ENCODE assay signal across 13 cellular contexts in the genomic region with DNA sequence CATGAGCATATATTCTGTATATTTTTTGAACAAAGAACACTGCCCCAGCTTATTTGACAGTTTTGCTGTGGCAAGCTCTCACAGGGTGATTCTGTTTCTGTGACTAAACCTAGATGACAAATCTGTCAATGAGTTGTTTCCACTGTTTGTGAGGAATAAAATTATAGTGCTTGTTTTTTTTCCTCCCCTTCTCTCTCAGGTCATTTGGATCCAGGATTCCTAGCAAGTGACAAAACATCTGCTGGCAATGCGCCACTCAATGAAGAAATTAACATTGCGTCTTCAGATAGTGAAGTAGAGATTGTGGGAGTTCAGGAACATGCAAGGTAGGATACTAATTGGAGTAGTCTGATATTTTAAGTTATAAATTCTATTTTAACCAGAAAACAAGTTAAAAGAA.
DNase-seq lines count a peak whose midpoint lies in the region; ATAC-seq and TF ChIP-seq lines count a peak whose summit lies in the region.
"Had no signal": no experiment of that assay in that cellular context is flagged by ENCODE, and none has a peak within 500 bp of the region (broad histone marks: within the 10 kb centered on the region; RNA-seq: fewer than 3 reads in every experiment).

No MANE protein-coding gene starts in this region.

- no peak overlapping the region for H2AFZ ChIP-seq in mammary epithelial cell (ENCODE audit: low read depth, low read length)
- H2AFZ ChIP-seq in mesenchymal stem cell (ENCODE audit: low read depth, low read length): no peak overlapping the region

- dilution Hi-C loops in mammary epithelial cell (cut with HindIII; ENCODE audit: low sequenced_read_pairs): no loop called here

- H2BK5ac ChIP-seq in mesenchymal stem cell (ENCODE audit: low read depth, low read length, poor library complexity, severe bottlenecking) (no peak overlapping the region), mesendoderm (ENCODE audit: low read length) (no peak overlapping the region)

- no peak overlapping the region for H4K91ac ChIP-seq in mesenchymal stem cell (ENCODE audit: low read length)

- H4K20me1 ChIP-seq in mammary epithelial cell (ENCODE audit: insufficient read depth, low read length): no peaks in the 10 kb centered on the region

- intact Hi-C loops in mammary epithelial cell (cut with micrococcal nuclease): no loop called here

- H4K5ac ChIP-seq in mesendoderm (ENCODE audit: low read length): no peak overlapping the region

- no TSS peak for BruUV-seq in mammary epithelial cell (replicated peaks; lab: Mats Ljungman, UMichigan)

- no peak overlapping the region for H3K4me3 ChIP-seq in mammary epithelial cell (replicated peaks in 1 of 3; ENCODE audit: insufficient read depth in 1 of 3, low read depth in 2 of 3, low read length in 3 of 3)
- H3K4me3 ChIP-seq in mesenchymal stem cell (ENCODE audit: insufficient read depth in 1 of 2, low read depth in 1 of 2, low read length in 2 of 2): no peak overlapping the region
- H3K4me3 ChIP-seq in mesendoderm (ENCODE audit: low read length): no peak overlapping the region
- H3K4me3 ChIP-seq: adrenal gland had no signal

- H3K4ac ChIP-seq in mesenchymal stem cell (ENCODE audit: low read depth in 1 of 2, low read length in 2 of 2): no peak overlapping the region
- H3K4ac ChIP-seq in mesendoderm (ENCODE audit: low read depth, low read length): no peak overlapping the region

- H3K9ac ChIP-seq in mammary epithelial cell (ENCODE audit: insufficient read depth, low read length) (no peak overlapping the region), mesenchymal stem cell (ENCODE audit: low read length) (no peak overlapping the region), mesendoderm (ENCODE audit: low read length) (no peak overlapping the region)

- H4K8ac ChIP-seq in mesenchymal stem cell (ENCODE audit: low read length) (no peak overlapping the region), mesendoderm (ENCODE audit: low read depth, low read length) (no peak overlapping the region)

- no peak overlapping the region for H3K14ac ChIP-seq in mesenchymal stem cell (ENCODE audit: low read length in 2 of 2)

- peak; percentile 21 for DNase-seq in AG20443 (ENCODE audit: low spot score)
- peak; percentile 23 for DNase-seq in HS-5 (ENCODE audit: low read depth)
- DNase-seq in mammary epithelial cell: peak; percentile 48
- DNase-seq in mesenchymal stem cell: peak; percentile 54
- DNase-seq in germinal center (ENCODE audit: low spot score): no peak
- DNase-seq in DMS 273 treated with DMSO at 0.1 percent for 48 hours (lab: John Stamatoyannopoulos, UW): no peak
- DNase-seq in mesendoderm: no peak
- DNase-seq: activated CD4-positive, alpha-beta T cell treated with anti-CD3 and anti-CD28 coated beads for 48 hours; kidney; NCI-H1417 treated with DMSO at 0.1 percent for 48 hours had no signal

- H3K27ac ChIP-seq in mammary epithelial cell (ENCODE audit: insufficient read depth, low read depth, low read length) (peak overlapping the region; percentile 55), mesenchymal stem cell (ENCODE audit: low read length, poor library complexity, severe bottlenecking) (peak overlapping the region; percentile 56), mesendoderm (ENCODE audit: low read depth, low read length) (no peak overlapping the region)

- no peak overlapping the region for H3K23ac ChIP-seq in mesenchymal stem cell (ENCODE audit: low read length in 2 of 2)
- no peak overlapping the region for H3K23ac ChIP-seq in mesendoderm (ENCODE audit: low read length)

- peak overlapping the region; percentile 14 for H3K4me2 ChIP-seq in mammary epithelial cell (ENCODE audit: insufficient read depth, low read depth, low read length)
- H3K4me2 ChIP-seq in mesenchymal stem cell (ENCODE audit: low read length, poor library complexity, severe bottlenecking): no peak overlapping the region
- H3K4me2 ChIP-seq in mesendoderm (ENCODE audit: low read length): no peak overlapping the region

- no peak overlapping the region for H3K56ac ChIP-seq in mesendoderm (ENCODE audit: low read length)

- H2BK12ac ChIP-seq in mesenchymal stem cell (ENCODE audit: low read length in 2 of 2): no peak overlapping the region

- H3K79me2 ChIP-seq in mammary epithelial cell (ENCODE audit: insufficient read depth, low read length): peaks cover 64% of the 10 kb centered on the region
- no peaks in the 10 kb centered on the region for H3K79me2 ChIP-seq in mesendoderm (ENCODE audit: control insufficient read depth, insufficient read depth, low read length)

- no peak overlapping the region for H3K18ac ChIP-seq in mesenchymal stem cell (ENCODE audit: low read depth in 1 of 2, low read length in 2 of 2)
- H3K18ac ChIP-seq in mesendoderm (ENCODE audit: low read length): no peak overlapping the region

- H2BK120ac ChIP-seq in mesenchymal stem cell (ENCODE audit: low read depth, low read length): no peak overlapping the region
- no peak overlapping the region for H2BK120ac ChIP-seq in mesendoderm (ENCODE audit: low read depth, low read length)

- CTCF ChIA-PET in mammary epithelial cell (lab: Charles Lee; ENCODE audit: low non-redundant PET): no interaction called here

- H3K4me1 ChIP-seq in mammary epithelial cell (ENCODE audit: insufficient read depth, low read length) (peaks cover 37% of the 10 kb centered on the region), mesenchymal stem cell (ENCODE audit: control insufficient read depth, insufficient read depth, low read depth, low read length) (peaks cover 10% of the 10 kb centered on the region), mesendoderm (ENCODE audit: control insufficient read depth, low read depth, low read length) (peaks cover 2% of the 10 kb centered on the region)

- peaks cover 3% of the 10 kb centered on the region for H3K79me1 ChIP-seq in mesenchymal stem cell (replicated peaks; ENCODE audit: low read length, poor library complexity, severe bottlenecking)
- no peaks in the 10 kb centered on the region for H3K79me1 ChIP-seq in mesendoderm (ENCODE audit: low read length)

- peak overlapping the region; percentile 69 for H2AK5ac ChIP-seq in mesenchymal stem cell (ENCODE audit: low read length, severe bottlenecking)
- H2AK5ac ChIP-seq in mesendoderm (ENCODE audit: low read length): no peak overlapping the region

- WGBS in mammary epithelial cell (ENCODE audit: low coverage, missing lambda C conversion rate): 28% methylated on average over 2 of the region's 2 CpGs
- WGBS in mesenchymal stem cell: 100% methylated on average over 2 of the region's 2 CpGs
- no CpG with 5 or more reads among the region's 2 CpGs for WGBS in mesendoderm (ENCODE audit: extremely low coverage, insufficient coverage, low lambda C conversion rate)

- in situ Hi-C loops in mammary epithelial cell (cut with MboI; ENCODE audit: low sequenced_read_pairs in 2 of 2): no loop called here

- no peaks in the 10 kb centered on the region for H3K27me3 ChIP-seq in mammary epithelial cell (ENCODE audit: insufficient read depth, low read length)
- no peaks in the 10 kb centered on the region for H3K27me3 ChIP-seq in mesenchymal stem cell (ENCODE audit: control insufficient read depth in 1 of 2, insufficient read depth in 1 of 2, low read length in 2 of 2)
- H3K27me3 ChIP-seq in mesendoderm (ENCODE audit: insufficient read depth, low read length, poor library complexity): no peaks in the 10 kb centered on the region
- H3K27me3 ChIP-seq: adrenal gland had no signal

- ATAC-seq in GM18511 (IDR thresholded peaks at IDR 0.05; ENCODE audit: unreplicated experiment): no peak
- ATAC-seq: HepG2 had no signal

- H2BK15ac ChIP-seq in mesenchymal stem cell (ENCODE audit: low read depth, poor library complexity, severe bottlenecking) (no peak overlapping the region), mesendoderm (replicated peaks; ENCODE audit: low read depth) (no peak overlapping the region)

- no peak for TF ChIP-seq CTCF in mammary epithelial cell (conservative IDR thresholded peaks at IDR 0.05 in 1 of 2, IDR thresholded peaks at IDR 0.05 in 1 of 2; ENCODE audit: extremely low read depth in 1 of 2, insufficient read depth in 1 of 2, low read depth in 1 of 2, low read length in 2 of 2)

- H3K36me3 ChIP-seq in mammary epithelial cell (ENCODE audit: insufficient read depth, low read length): no peaks in the 10 kb centered on the region
- peaks cover 5 to 7% of the 10 kb centered on the region in 2 experiments for H3K36me3 ChIP-seq in mesenchymal stem cell (ENCODE audit: control insufficient read depth in 1 of 2, insufficient read depth in 2 of 2, low read depth in 1 of 2, low read length in 2 of 2)
- H3K36me3 ChIP-seq in mesendoderm (ENCODE audit: control insufficient read depth, insufficient read depth, low read length): no peaks in the 10 kb centered on the region
- H3K36me3 ChIP-seq: adrenal gland had no signal

- no peaks in the 10 kb centered on the region for H3K9me3 ChIP-seq in mammary epithelial cell (replicated peaks; ENCODE audit: insufficient read depth, low read length)
- no peaks in the 10 kb centered on the region for H3K9me3 ChIP-seq in mesenchymal stem cell (ENCODE audit: control insufficient read depth, low read length)
- H3K9me3 ChIP-seq: adrenal gland had no signal

Comparison
In these comparisons a context has a peak if more than half of its experiments do, and no peak if none do; other contexts are left out.
1. DNase-seq: peak in AG20443 (single experiment), HS-5 (single experiment), mammary epithelial cell (single experiment) and mesenchymal stem cell (single experiment); none in germinal center (single experiment), DMS 273 treated with DMSO at 0.1 percent for 48 hours (single experiment) and mesendoderm (single experiment).